Comparison of ENCODE assay signal across 8 cellular contexts in genomic region chr1:168145184-168146159, GRCh38. TPM values are rescaled to one million over a fixed set of nuclear protein-coding genes. Genes with fewer than 3 reads are reported as not detected.
DNase-seq lines count a peak whose midpoint lies in the region; ATAC-seq and TF ChIP-seq lines count a peak whose summit lies in the region.

No MANE protein-coding gene starts in this region.

- no peaks in the 10 kb centered on the region for H3K27me3 ChIP-seq in uterus

- no peaks in the 10 kb centered on the region for H3K4me1 ChIP-seq in uterus

- H3K4me1 Mint-ChIP-seq in progenitor cell of endocrine pancreas (ENCODE audit: low read depth), result peaks cover 9% of the 10 kb centered on the region

- no peaks in the 10 kb centered on the region for H3K9me3 Mint-ChIP-seq in progenitor cell of endocrine pancreas (ENCODE audit: low read depth)

- H3K27ac Mint-ChIP-seq in progenitor cell of endocrine pancreas, result no peak overlapping the region

- H3K27me3 Mint-ChIP-seq in progenitor cell of endocrine pancreas, result no peaks in the 10 kb centered on the region

- peak overlapping the region; percentile 49 to 54 for H3K27ac ChIP-seq in uterus

- peak; percentile 68 for DNase-seq in NCI-H1048 (lab: John Stamatoyannopoulos, UW)
- peak; percentile 82 for DNase-seq in SKM-1 (lab: John Stamatoyannopoulos, UW; ENCODE audit: unreplicated experiment)
- peak; percentile 87 for DNase-seq in activated naive CD4-positive, alpha-beta T cell treated with anti-CD3 and anti-CD28 coated beads, Interleukin-2, amount 50 U/mL, for 16 hours
- DNase-seq in head of caudate nucleus, result peak; percentile 41 to 93 (median 83)
- peak; percentile 85 for DNase-seq in progenitor cell of endocrine pancreas (ENCODE audit: low spot score, unreplicated experiment)
- peak; percentile 87 to 89 for DNase-seq in uterus

- no peak overlapping the region for H3K4me3 Mint-ChIP-seq in progenitor cell of endocrine pancreas (ENCODE audit: low read depth)

- TF ChIP-seq POLR2A in uterus (IDR thresholded peaks at IDR 0.05), result no peak

- TF ChIP-seq CTCF in GM12872 (IDR thresholded peaks at IDR 0.05; ENCODE audit: insufficient read depth, low read depth, low read length) (peak; percentile 98), progenitor cell of endocrine pancreas (IDR thresholded peaks at IDR 0.05; ENCODE audit: unreplicated experiment) (peak; percentile 89), uterus (IDR thresholded peaks at IDR 0.05) (peak; percentile 87 to 99 (median 92))

- ATAC-seq in HG02588 (IDR thresholded peaks at IDR 0.05; ENCODE audit: unreplicated experiment), result peak; percentile 84

- intact Hi-C loops in head of caudate nucleus (cut with DNase I), result no loop called here
- intact Hi-C loops in uterus (cut with DNase I; ENCODE audit: low total_unique reads), result no loop called here

- no peaks in the 10 kb centered on the region for H3K36me3 Mint-ChIP-seq in progenitor cell of endocrine pancreas (ENCODE audit: insufficient read depth)

- H3K36me3 ChIP-seq in uterus, result no peaks in the 10 kb centered on the region

- H3K9me3 ChIP-seq in uterus, result no peaks in the 10 kb centered on the region

- no peak overlapping the region for H3K4me3 ChIP-seq in uterus

RNA-seq across cellular contexts. Expression of gene GPR161, which starts 8.7 kb away (rescaled TPM):
- total RNA-seq in progenitor cell of endocrine pancreas (57.7 and 58.5 TPM in 2 replicates), uterus (10 to 100 TPM in 3 of 4 donors, 1 to 10 TPM in 1; 9.7 to 45.5 (median 37.6) TPM)

RNA-seq across cellular contexts. Expression of gene TIPRL, which starts 33.3 kb away (rescaled TPM):
- total RNA-seq in progenitor cell of endocrine pancreas (27.4 and 29.4 TPM in 2 replicates), uterus (10 to 100 TPM in 3 of 4 donors, 1 to 10 TPM in 1; 9.5 to 59.2 (median 28.3) TPM)
